In genomic region chr9:33908749-33909148, GRCh38 we compare ENCODE assay signal across 1 cellular context.
TF ChIP-seq lines count a peak whose summit lies in the region.

No MANE protein-coding gene starts in this region.

TF ChIP-seq in HepG2, 621 proteins besides CTCF, POLR2A, EP300 and RAD21 (continued from another document):
- TF ChIP-seq ZNF121 (CRISPR knock-in tag; IDR thresholded peaks at IDR 0.05) (0 out of 2 replicates have a peak, but pooled peaks have one; percentile 55), ZFP41 (CRISPR knock-in tag; IDR thresholded peaks at IDR 0.05; ENCODE audit: borderline replicate concordance) (no peak), NPAS2 (CRISPR knock-in tag; IDR thresholded peaks at IDR 0.05; ENCODE audit: borderline replicate concordance) (no peak)
